Comparison of ENCODE assay signal across 17 cellular contexts in the genomic region with DNA sequence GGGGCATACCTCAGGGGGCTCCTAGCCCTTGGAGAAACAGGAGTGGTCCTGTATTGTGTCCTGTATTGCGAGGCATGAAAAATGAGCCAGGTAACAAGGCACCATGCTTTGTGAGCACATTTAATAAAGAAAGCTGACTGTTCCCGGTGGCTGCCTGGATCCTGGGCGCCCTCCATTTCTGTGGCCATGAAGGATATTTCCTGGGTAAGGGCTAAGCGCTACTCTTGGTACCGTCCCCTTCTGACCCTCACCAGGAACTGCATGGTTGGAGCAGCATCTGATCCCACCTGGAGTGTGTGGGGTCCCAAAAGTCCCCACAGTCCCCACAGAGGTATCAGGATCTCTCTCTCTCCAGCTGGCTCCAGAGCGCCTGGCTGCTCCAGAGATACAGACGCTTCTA.
DNase-seq lines count a peak whose midpoint lies in the region; ATAC-seq, FAIRE-seq and TF ChIP-seq lines count a peak whose summit lies in the region.
"Had no signal": no experiment of that assay in that cellular context is flagged by ENCODE, and none has a peak within 500 bp of the region (broad histone marks: within the 10 kb centered on the region; RNA-seq: fewer than 3 reads in every experiment).

No MANE protein-coding gene starts in this region.

- H3K9ac ChIP-seq in astrocyte (ENCODE audit: low read length) (no peak overlapping the region), neuronal stem cell (ENCODE audit: low read depth, low read length, poor library complexity) (no peak overlapping the region)
- H3K9ac ChIP-seq: BLaER1 had no signal

- H3K4me2 ChIP-seq in astrocyte (ENCODE audit: low read length): no peak overlapping the region
- H3K4me2 ChIP-seq in neuronal stem cell (ENCODE audit: insufficient read depth, low read length, poor library complexity, severe bottlenecking): no peak overlapping the region
- H3K4me2 ChIP-seq: GM23338 had no signal

- no peak overlapping the region for H3K4ac ChIP-seq in neuronal stem cell (ENCODE audit: low read length)

- peaks cover 61% of the 10 kb centered on the region for H4K20me1 ChIP-seq in astrocyte (ENCODE audit: insufficient read depth, low read length)
- H4K20me1 ChIP-seq: BLaER1 had no signal

- H3K9me3 Mint-ChIP-seq in natural killer cell treated with Interleukin-12 subunit alpha and Interleukin-12 subunit beta and Interleukin-15 and Interleukin-18, amount 100 ng/mL, for 72 hours: no peaks in the 10 kb centered on the region
- no peaks in the 10 kb centered on the region for H3K9me3 Mint-ChIP-seq in natural killer cell
- peaks cover 6% of the 10 kb centered on the region for H3K9me3 Mint-ChIP-seq in astrocyte (ENCODE audit: unreplicated experiment)
- H3K9me3 Mint-ChIP-seq: CD4-positive, alpha-beta T cell; GM23338 had no signal

- no peak overlapping the region for H3K4me3 Mint-ChIP-seq in natural killer cell treated with Interleukin-12 subunit alpha and Interleukin-12 subunit beta and Interleukin-15 and Interleukin-18, amount 100 ng/mL, for 72 hours
- H3K4me3 Mint-ChIP-seq in natural killer cell (no peak overlapping the region), astrocyte (ENCODE audit: unreplicated experiment) (no peak overlapping the region)
- H3K4me3 Mint-ChIP-seq: CD4-positive, alpha-beta T cell; GM23338 had no signal

- H3K4me1 Mint-ChIP-seq in natural killer cell treated with Interleukin-12 subunit alpha and Interleukin-12 subunit beta and Interleukin-15 and Interleukin-18, amount 100 ng/mL, for 72 hours (ENCODE audit: low read depth in 2 of 2): peaks cover 3 to 6% of the 10 kb centered on the region in 2 donors
- H3K4me1 Mint-ChIP-seq in natural killer cell (peaks cover 0 to 10% of the 10 kb centered on the region in 2 donors), astrocyte (ENCODE audit: low read depth, unreplicated experiment) (peaks cover 6% of the 10 kb centered on the region)

- H3K27me3 ChIP-seq in astrocyte (ENCODE audit: insufficient read depth, low read length) (no peaks in the 10 kb centered on the region), neuronal stem cell (ENCODE audit: control insufficient read depth in 3 of 3, insufficient read depth in 3 of 3, low read depth in 1 of 3, low read length in 3 of 3) (no peaks in the 10 kb centered on the region)
- H3K27me3 ChIP-seq: BLaER1, Peyer's patch had no signal

- no CpG with 5 or more reads among the region's 7 CpGs for WGBS in neuronal stem cell (ENCODE audit: extremely low coverage in 2 of 2, insufficient read length in 2 of 2, insufficient replicate concordance in 1 of 2), 2 donors

- no peak overlapping the region for H4K8ac ChIP-seq in neuronal stem cell (ENCODE audit: low read depth, low read length)

- peak overlapping the region; percentile 28 for H2AK5ac ChIP-seq in neuronal stem cell (ENCODE audit: low read depth, low read length)

- H3K36me3 ChIP-seq in astrocyte (ENCODE audit: insufficient read depth, low read length): peaks cover 5% of the 10 kb centered on the region
- peaks cover 0 to 2% of the 10 kb centered on the region in 2 donors for H3K36me3 ChIP-seq in neuronal stem cell (replicated peaks in 1 of 2; ENCODE audit: control insufficient read depth in 2 of 2, insufficient read depth in 2 of 2, low read length in 2 of 2)
- H3K36me3 ChIP-seq: Peyer's patch had no signal

- H2BK120ac ChIP-seq in neuronal stem cell (ENCODE audit: low read depth, low read length): no peak overlapping the region

- no peak overlapping the region for H4K91ac ChIP-seq in neuronal stem cell (ENCODE audit: low read depth, low read length, poor library complexity)

- no peak overlapping the region for H2BK12ac ChIP-seq in neuronal stem cell (ENCODE audit: low read length)

- H3K27ac ChIP-seq in astrocyte (ENCODE audit: low read depth, low read length): no peak overlapping the region
- no peak overlapping the region for H3K27ac ChIP-seq in neuronal stem cell (replicated peaks; ENCODE audit: low read length)
- no peak overlapping the region for H3K27ac ChIP-seq in substantia nigra (ENCODE audit: low read depth, low read length, poor library complexity, severe bottlenecking)
- H3K27ac ChIP-seq: Peyer's patch had no signal

- no peak for FAIRE-seq in astrocyte (lab: Jason Lieb, UNC)
- FAIRE-seq: GM12878 had no signal

- peak overlapping the region; percentile 93 for H2BK5ac ChIP-seq in neuronal stem cell (ENCODE audit: low read length)

- H2AFZ ChIP-seq in astrocyte (ENCODE audit: low read depth, low read length) (no peak overlapping the region), neuronal stem cell (ENCODE audit: low read length) (no peak overlapping the region)
- H2AFZ ChIP-seq: GM23338 had no signal

- no peak for ATAC-seq in natural killer cell treated with Interleukin-12 subunit alpha and Interleukin-12 subunit beta and Interleukin-15 and Interleukin-18, amount 100 ng/mL, for 72 hours
- no peak for ATAC-seq in natural killer cell
- ATAC-seq in GM19397 (IDR thresholded peaks at IDR 0.05; ENCODE audit: unreplicated experiment): no peak

- H3K18ac ChIP-seq in neuronal stem cell (ENCODE audit: low read length): peak overlapping the region; percentile 48

- H3K14ac ChIP-seq in neuronal stem cell (ENCODE audit: low read length): no peak overlapping the region

- peaks cover 2 to 8% of the 10 kb centered on the region in 2 donors for H3K27me3 Mint-ChIP-seq in natural killer cell treated with Interleukin-12 subunit alpha and Interleukin-12 subunit beta and Interleukin-15 and Interleukin-18, amount 100 ng/mL, for 72 hours
- H3K27me3 Mint-ChIP-seq in natural killer cell (ENCODE audit: low read depth in 2 of 2) (peaks cover 0 to 12% of the 10 kb centered on the region in 2 donors), astrocyte (ENCODE audit: low read depth, unreplicated experiment) (peaks cover 11% of the 10 kb centered on the region)
- H3K27me3 Mint-ChIP-seq: CD4-positive, alpha-beta T cell had no signal

- no peak overlapping the region for H3K4me3 ChIP-seq in astrocyte (ENCODE audit: insufficient read depth, low read depth, low read length)
- no peak overlapping the region for H3K4me3 ChIP-seq in neuronal stem cell (ENCODE audit: low read length in 2 of 2)
- H3K4me3 ChIP-seq: BLaER1, GM12878, GM23338, Peyer's patch had no signal

- H3K23ac ChIP-seq in neuronal stem cell (ENCODE audit: low read depth, low read length, poor library complexity): no peak overlapping the region

- H2BK15ac ChIP-seq in neuronal stem cell (ENCODE audit: low read length): no peak overlapping the region

- no peaks in the 10 kb centered on the region for H3K36me3 Mint-ChIP-seq in natural killer cell treated with Interleukin-12 subunit alpha and Interleukin-12 subunit beta and Interleukin-15 and Interleukin-18, amount 100 ng/mL, for 72 hours
- H3K36me3 Mint-ChIP-seq in natural killer cell (no peaks in the 10 kb centered on the region), astrocyte (ENCODE audit: low read depth, unreplicated experiment) (peaks cover 9% of the 10 kb centered on the region)

- peak; percentile 34 for DNase-seq in natural killer cell treated with Interleukin-12 subunit alpha and Interleukin-12 subunit beta and Interleukin-15 and Interleukin-18, amount 100 ng/mL, for 72 hours (ENCODE audit: low spot score)
- DNase-seq in natural killer cell (no peak), astrocyte (ENCODE audit: low read depth) (no peak), neuronal stem cell (ENCODE audit: low spot score) (no peak), NCI-H2227 (lab: John Stamatoyannopoulos, UW; ENCODE audit: unreplicated experiment) (no peak), substantia nigra (lab: John Stamatoyannopoulos, UW) (no peak)
- DNase-seq: CD4-positive, alpha-beta T cell; HCEC 1CT; KG1; NCI-H1092; NCI-H1436; NCI-H1930 had no signal

- H3K79me1 ChIP-seq in neuronal stem cell (ENCODE audit: low read depth, low read length): no peaks in the 10 kb centered on the region

- TF ChIP-seq CTCF in natural killer cell (IDR thresholded peaks at IDR 0.05) (no peak), astrocyte (IDR thresholded peaks at IDR 0.05; ENCODE audit: insufficient read depth, low read depth, low read length) (no peak)

- intact Hi-C loops in natural killer cell (cut with micrococcal nuclease): no loop called here

- no peaks in the 10 kb centered on the region for H3K79me2 ChIP-seq in astrocyte (ENCODE audit: insufficient read depth, low read length)

- H3K4me1 ChIP-seq in astrocyte (ENCODE audit: insufficient read depth, low read length): peaks cover 11% of the 10 kb centered on the region
- H3K4me1 ChIP-seq in neuronal stem cell (ENCODE audit: control insufficient read depth in 2 of 2, insufficient read depth in 1 of 2, low read depth in 1 of 2, low read length in 2 of 2): peaks cover 0 to 16% of the 10 kb centered on the region in 2 donors
- H3K4me1 ChIP-seq: Peyer's patch had no signal

- no peak overlapping the region for H3K27ac Mint-ChIP-seq in natural killer cell treated with Interleukin-12 subunit alpha and Interleukin-12 subunit beta and Interleukin-15 and Interleukin-18, amount 100 ng/mL, for 72 hours
- no peak overlapping the region for H3K27ac Mint-ChIP-seq in natural killer cell
- H3K27ac Mint-ChIP-seq in astrocyte (ENCODE audit: unreplicated experiment): peak overlapping the region; percentile 69
- H3K27ac Mint-ChIP-seq: CD4-positive, alpha-beta T cell; GM23338 had no signal

- H3K9me3 ChIP-seq in astrocyte (ENCODE audit: insufficient read depth, low read depth, low read length): no peaks in the 10 kb centered on the region
- no peaks in the 10 kb centered on the region for H3K9me3 ChIP-seq in neuronal stem cell (replicated peaks in 1 of 2; ENCODE audit: control insufficient read depth in 2 of 2, insufficient read depth in 1 of 2, low read depth in 1 of 2, low read length in 2 of 2)
- H3K9me3 ChIP-seq: BLaER1, Peyer's patch had no signal
